ENCODE assay signal across 8 cellular contexts in genomic region chr19:18117692-18118378, GRCh38. TPM values are rescaled to one million over a fixed set of nuclear protein-coding genes. Genes with fewer than 3 reads are reported as not detected.
DNase-seq lines count a peak whose midpoint lies in the region; ATAC-seq and TF ChIP-seq lines count a peak whose summit lies in the region.

No MANE protein-coding gene starts in this region.

- H3K27me3 Mint-ChIP-seq in GM23338 (ENCODE audit: insufficient read depth, low read depth, poor library complexity): peaks cover 11% of the 10 kb centered on the region

- 0 to 1% (median 0%) methylated on average over 15 to 85 of the region's 86 CpGs for WGBS in stomach, 5 donors

- ATAC-seq in GM23338: peak; percentile 85

- peaks cover 21% of the 10 kb centered on the region for H3K4me1 Mint-ChIP-seq in GM23338

- H3K9me2 ChIP-seq in GM23338 (ENCODE audit: insufficient read depth): no peaks in the 10 kb centered on the region

- TF ChIP-seq EP300 in stomach (IDR thresholded peaks at IDR 0.05): no peak

- H2AFZ ChIP-seq in GM23338: peak overlapping the region; percentile 94
- H2AFZ ChIP-seq in neuron (ENCODE audit: low read depth, low read length): peak overlapping the region; percentile 86

- DNase-seq in DMS53 treated with DMSO at 0.1 percent for 48 hours (lab: John Stamatoyannopoulos, UW; ENCODE audit: unreplicated experiment) (peak; percentile 43), GM23338 (ENCODE audit: low spot score) (peak; percentile 97), LNCaP clone FGC (ENCODE audit: low read depth) (peak; percentile 44), SHP77 treated with DMSO at 0.1 percent for 48 hours (lab: John Stamatoyannopoulos, UW) (peak; percentile 20), activated gamma-delta T cell treated with Interleukin-2 at 50 U/mL for 16 hours (peak; percentile 95), foreskin melanocyte (peak; percentile 18), stomach (peak; percentile 95)

- H3K36me3 ChIP-seq in GM23338 (ENCODE audit: insufficient read depth): no peaks in the 10 kb centered on the region
- H3K36me3 ChIP-seq in neuron (ENCODE audit: insufficient read depth, low read length): peaks cover 5% of the 10 kb centered on the region
- H3K36me3 ChIP-seq in stomach: peaks cover 0 to 27% (median 12%) of the 10 kb centered on the region in 4 donors

- H3K4me1 ChIP-seq in GM23338 (ENCODE audit: insufficient read depth): peaks cover 14% of the 10 kb centered on the region; the same call in 1 of the 2 replicates
- peaks cover 15% of the 10 kb centered on the region for H3K4me1 ChIP-seq in neuron (ENCODE audit: insufficient read depth, low read length)
- H3K4me1 ChIP-seq in stomach: peaks cover 21 to 40% (median 30%) of the 10 kb centered on the region in 4 donors

- H3K4me3 ChIP-seq in GM23338 (peak overlapping the region; percentile 81), LNCaP clone FGC (ENCODE audit: low read depth, low read length) (peak overlapping the region; percentile 82), neuron (ENCODE audit: low read length) (peak overlapping the region; percentile 67), stomach (peak overlapping the region; percentile 73 to 78 (median 76))

- no peaks in the 10 kb centered on the region for H3K9me3 Mint-ChIP-seq in GM23338

- H3K4me3 Mint-ChIP-seq in GM23338: peak overlapping the region; percentile 83

- H3K9me3 ChIP-seq in neuron (ENCODE audit: low read length): no peaks in the 10 kb centered on the region
- H3K9me3 ChIP-seq in stomach: no peaks in the 10 kb centered on the region

- H3K36me3 Mint-ChIP-seq in GM23338 (ENCODE audit: low read depth): no peaks in the 10 kb centered on the region; the same call in 2 of the 3 replicates

- H3K79me2 ChIP-seq in GM23338 (replicated peaks; ENCODE audit: insufficient read depth): peaks cover 13% of the 10 kb centered on the region

- H3F3A ChIP-seq in GM23338 (replicated peaks; ENCODE audit: low read depth): no peaks in the 10 kb centered on the region

- TF ChIP-seq CTCF in GM23338 (conservative IDR thresholded peaks at IDR 0.05; ENCODE audit: low read depth in 2 of 2) (no peak), LNCaP clone FGC (IDR thresholded peaks at IDR 0.05; ENCODE audit: control insufficient read depth, extremely low read depth, insufficient read depth) (0 out of 2 replicates have a peak, but pooled peaks have one; percentile 8), stomach (IDR thresholded peaks at IDR 0.05) (no peak)

- 0 out of 2 replicates have a peak overlapping the region, but pooled peaks have one; percentile 55 for H3K27ac ChIP-seq in GM23338 (ENCODE audit: low read depth)
- H3K27ac ChIP-seq in stomach: peak overlapping the region; percentile 61 to 86 (median 73)

- H3K4me2 ChIP-seq in GM23338: peak overlapping the region; percentile 91

- TF ChIP-seq POLR2A in stomach (IDR thresholded peaks at IDR 0.05): no peak

- H3K27me3 ChIP-seq in GM23338 (ENCODE audit: insufficient read depth) (no peaks in the 10 kb centered on the region), neuron (ENCODE audit: insufficient read depth, low read length) (no peaks in the 10 kb centered on the region), stomach (no peaks in the 10 kb centered on the region)

- intact Hi-C loops in stomach (cut with DNase I; ENCODE audit: low total_unique reads): loop anchor here (10.0 kb wide), 1 partner anchor 47 kb away; no protein-coding TSS in a partner anchor

- peaks cover 7% of the 10 kb centered on the region for H4K20me1 ChIP-seq in GM23338 (replicated peaks; ENCODE audit: insufficient read depth)

- H3K27ac Mint-ChIP-seq in GM23338: peak overlapping the region; percentile 87

TF ChIP-seq in GM23338, 12 proteins besides CTCF, POLR2A, EP300 and RAD21 (continues in another document):
- TF ChIP-seq STAT1 (IDR thresholded peaks at IDR 0.05; ENCODE audit: unreplicated experiment) (no peak), POLR2AphosphoS5 (IDR thresholded peaks at IDR 0.05; ENCODE audit: low read depth) (0 out of 2 replicates have a peak, but pooled peaks have one; percentile 26), REST (IDR thresholded peaks at IDR 0.05; ENCODE audit: unreplicated experiment) (no peak)

RNA-seq across cellular contexts. Expression of gene MAST3, which starts 20.3 kb away (rescaled TPM):
- total RNA-seq in GM23338 (2014; rRNA removed; shearing (Covaris generic)): 8.8 and 9.9 TPM in 2 replicates
- polyA plus RNA-seq in GM23338 (2016; fragmentation: Nextera tagmentation; extraction: Ambion mirVana) (5.6 and 6.3 TPM in 2 replicates), stomach (1 to 10 TPM; 1.8 to 4.0 (median 1.9) TPM)
- total RNA-seq in stomach: 10 to 100 TPM in 3 of 5 donors, 1 to 10 TPM in 2; 1.7 to 29.0 (median 10.7) TPM

RNA-seq across cellular contexts. Expression of gene IL12RB1, which starts 31.1 kb away (rescaled TPM):
- total RNA-seq in GM23338 (2014; rRNA removed; shearing (Covaris generic)): not detected in 2 replicates
- not detected in 2 replicates for polyA plus RNA-seq in GM23338 (2016; fragmentation: Nextera tagmentation; extraction: Ambion mirVana)
- total RNA-seq in stomach: 1 to 10 TPM in 1 of 5 donors, under 1 TPM in 1, not detected in 3; 0.18 to 9.3 TPM
- under 1 TPM in 2 of 3 donors, not detected in 1; 0.68 to 0.87 TPM for polyA plus RNA-seq in stomach

RNA-seq across cellular contexts. Expression of gene PIK3R2, which starts 35.1 kb away (rescaled TPM):
- total RNA-seq in GM23338 (2014; rRNA removed; shearing (Covaris generic)): 37.1 and 66.6 TPM in 2 replicates
- 8.5 and 9.8 TPM in 2 replicates for polyA plus RNA-seq in GM23338 (2016; fragmentation: Nextera tagmentation; extraction: Ambion mirVana)
- 100 to 1,000 TPM in 1 of 5 donors, 10 to 100 TPM in 3, 1 to 10 TPM in 1; 6.6 to 490 (median 22.2) TPM for total RNA-seq in stomach
- 1 to 10 TPM; 2.0 to 5.5 (median 2.6) TPM for polyA plus RNA-seq in stomach

RNA-seq across cellular contexts. Expression of gene IFI30, which starts 55.8 kb away (rescaled TPM):
- total RNA-seq in GM23338 (2014; rRNA removed; shearing (Covaris generic)): 17.1 and 27.4 TPM in 2 replicates
- polyA plus RNA-seq in GM23338 (2016; fragmentation: Nextera tagmentation; extraction: Ambion mirVana) (31.9 and 34.4 TPM in 2 replicates), stomach (100 to 1,000 TPM in 1 of 3 donors, 10 to 100 TPM in 2; 53.2 to 103 (median 82.9) TPM)
- total RNA-seq in stomach: 100 to 1,000 TPM in 1 of 5 donors, 10 to 100 TPM in 3, not detected in 1; 37.3 to 199 (median 43.9) TPM

Comparison
In these comparisons a context has a peak if more than half of its experiments do, and no peak if none do; other contexts are left out.
1. Peak in every context shown above with its lines: DNase-seq, ATAC-seq, H3K4me3 ChIP-seq and H3K27ac ChIP-seq.
2. DNase-seq: peak in every context shown above with its lines; median percentile 97 in GM23338; 95 in activated gamma-delta T cell treated with Interleukin-2 at 50 U/mL for 16 hours; 95 in stomach; 44 in LNCaP clone FGC; 43 in DMS53 treated with DMSO at 0.1 percent for 48 hours; 20 in SHP77 treated with DMSO at 0.1 percent for 48 hours; 18 in foreskin melanocyte.